ENCODE assay signal across 18 cellular contexts in the genomic region with DNA sequence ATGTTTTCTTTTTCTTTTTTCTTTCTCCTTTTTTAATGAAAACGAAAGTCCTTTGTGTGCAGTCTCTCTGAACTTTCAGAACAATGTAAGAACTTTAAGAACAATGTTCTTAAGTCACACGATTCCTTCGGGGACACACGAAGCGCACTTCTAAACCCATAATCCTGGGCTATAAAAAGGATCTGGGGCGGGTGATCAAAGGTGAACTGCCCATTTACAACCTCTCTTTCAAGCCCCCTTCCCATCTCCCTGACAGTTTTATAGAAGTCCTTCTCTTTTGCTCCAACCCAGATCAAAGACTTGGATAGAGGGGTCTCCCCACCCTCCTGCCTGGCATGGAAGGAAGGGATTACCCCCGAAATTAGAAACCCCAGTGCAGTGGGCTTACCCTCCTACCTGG.
A peak's percentile ranks its signal among the peaks of the same experiment; 100 is the strongest.
DNase-seq lines count a peak whose midpoint lies in the region; ATAC-seq and TF ChIP-seq lines count a peak whose summit lies in the region.
"Had no signal": no experiment of that assay in that cellular context is flagged by ENCODE, and none has a peak within 500 bp of the region (broad histone marks: within the 10 kb centered on the region; RNA-seq: fewer than 3 reads in every experiment).

No MANE protein-coding gene starts in this region.

- in situ Hi-C loops in KBM-7 (cut with MboI; ENCODE audit: low pct_unique_long_range_greater_than_20kb, low sequenced_read_pairs): no loop called here

- CTCF ChIA-PET in Caco-2 (lab: Charles Lee): no interaction called here
- CTCF ChIA-PET in naive thymus-derived CD4-positive, alpha-beta T cell (lab: Charles Lee): no interaction called here
- CTCF ChIA-PET in WTC11 (lab: Charles Lee): interaction anchor here (0.6 kb wide), 2 partner anchors 288 to 398 kb away, joined by 3 read pairs; no protein-coding TSS in a partner anchor

- H3K4me1 Mint-ChIP-seq in Caco-2 (ENCODE audit: low read depth, unreplicated experiment): peaks cover 40% of the 10 kb centered on the region
- peaks cover 30% of the 10 kb centered on the region for H3K4me1 Mint-ChIP-seq in activated naive CD8-positive, alpha-beta T cell treated with anti-CD3 and anti-CD28 coated beads for 36 hours
- H3K4me1 Mint-ChIP-seq in naive thymus-derived CD4-positive, alpha-beta T cell: peaks cover 10 to 52% (median 28%) of the 10 kb centered on the region in 7 donors
- peaks cover 10% of the 10 kb centered on the region; the same call in 1 of the 2 replicates for H3K4me1 Mint-ChIP-seq in WTC11

- no peak overlapping the region for H3K27ac ChIP-seq in BLaER1
- H3K27ac ChIP-seq in naive thymus-derived CD4-positive, alpha-beta T cell (ENCODE audit: low read depth, low read length): no peak overlapping the region
- H3K27ac ChIP-seq: tibial artery had no signal

- DNase-seq in Caco-2 (peak in 1 of 2 experiments; percentile 26), MG63 (no peak), KBM-7 (no peak), WTC11 (ENCODE audit: low spot score) (no peak)
- DNase-seq in activated naive CD8-positive, alpha-beta T cell treated with anti-CD3 and anti-CD28 coated beads for 36 hours: no peak
- DNase-seq in naive thymus-derived CD4-positive, alpha-beta T cell: no peak
- DNase-seq: activated gamma-delta T cell treated with Interleukin-2 at 50 U/mL for 16 hours, DMS53, hippocampal formation, kidney glomerular epithelial cell, mucosa of descending colon, NCI-H2029, NCI-H524, OCI-M1, SK-N-SH, tibial artery had no signal

- H3K27ac Mint-ChIP-seq in Caco-2 (ENCODE audit: unreplicated experiment): peak overlapping the region; percentile 54
- peak overlapping the region; percentile 87 for H3K27ac Mint-ChIP-seq in activated naive CD8-positive, alpha-beta T cell treated with anti-CD3 and anti-CD28 coated beads for 36 hours
- peak overlapping the region in 4 of 9 donors; percentile 32 to 91 (median 51) for H3K27ac Mint-ChIP-seq in naive thymus-derived CD4-positive, alpha-beta T cell
- H3K27ac Mint-ChIP-seq in WTC11: no peak overlapping the region

- peaks cover 4% of the 10 kb centered on the region for H3K36me3 Mint-ChIP-seq in Caco-2 (ENCODE audit: insufficient read depth, unreplicated experiment)
- H3K36me3 Mint-ChIP-seq in activated naive CD8-positive, alpha-beta T cell treated with anti-CD3 and anti-CD28 coated beads for 36 hours: no peaks in the 10 kb centered on the region
- H3K36me3 Mint-ChIP-seq in naive thymus-derived CD4-positive, alpha-beta T cell: peaks cover 0 to 7% (median 0%) of the 10 kb centered on the region in 5 donors
- no peaks in the 10 kb centered on the region for H3K36me3 Mint-ChIP-seq in WTC11

- no TSS peak for BruUV-seq in Caco-2 (replicated peaks; lab: Mats Ljungman, UMichigan)

- peaks cover 5% of the 10 kb centered on the region for H3K9me3 Mint-ChIP-seq in Caco-2 (ENCODE audit: unreplicated experiment)
- H3K9me3 Mint-ChIP-seq in activated naive CD8-positive, alpha-beta T cell treated with anti-CD3 and anti-CD28 coated beads for 36 hours: no peaks in the 10 kb centered on the region
- no peaks in the 10 kb centered on the region for H3K9me3 Mint-ChIP-seq in naive thymus-derived CD4-positive, alpha-beta T cell
- peaks cover 3% of the 10 kb centered on the region; the same call in 1 of the 2 replicates for H3K9me3 Mint-ChIP-seq in WTC11

- H3K27me3 Mint-ChIP-seq in Caco-2 (ENCODE audit: insufficient read depth, unreplicated experiment) (no peaks in the 10 kb centered on the region), WTC11 (ENCODE audit: low read depth) (no peaks in the 10 kb centered on the region)
- peaks cover 49% of the 10 kb centered on the region for H3K27me3 Mint-ChIP-seq in activated naive CD8-positive, alpha-beta T cell treated with anti-CD3 and anti-CD28 coated beads for 36 hours
- peaks cover 0 to 12% (median 5%) of the 10 kb centered on the region in 5 donors for H3K27me3 Mint-ChIP-seq in naive thymus-derived CD4-positive, alpha-beta T cell

- H3K4me2 ChIP-seq in BLaER1: peak overlapping the region; percentile 47
- H3K4me2 ChIP-seq: SK-N-SH had no signal

- H3K4me3 ChIP-seq in BLaER1 (no peak overlapping the region), Caco-2 (ENCODE audit: low read depth, low read length) (no peak overlapping the region), MG63 (no peak overlapping the region)
- H3K4me3 ChIP-seq in naive thymus-derived CD4-positive, alpha-beta T cell (ENCODE audit: low read length): no peak overlapping the region
- H3K4me3 ChIP-seq: mucosa of descending colon, skin epidermis, tibial artery had no signal

- intact Hi-C loops in Caco-2 (cut with micrococcal nuclease; ENCODE audit: unreplicated experiment): no loop called here
- intact Hi-C loops in naive thymus-derived CD4-positive, alpha-beta T cell (cut with micrococcal nuclease): no loop called here

- TF ChIP-seq CTCF in Caco-2 (IDR thresholded peaks at IDR 0.05; ENCODE audit: insufficient read depth in 1 of 2, low read depth in 1 of 2, low read length in 1 of 2, severe bottlenecking in 1 of 2, unreplicated experiment in 1 of 2): no peak
- no peak for TF ChIP-seq CTCF in WTC11 (IDR thresholded peaks at IDR 0.05)

- H3K4me1 ChIP-seq in BLaER1 (peaks cover 46% of the 10 kb centered on the region), Caco-2 (peaks cover 21% of the 10 kb centered on the region)
- peaks cover 0 to 7% of the 10 kb centered on the region in 2 donors for H3K4me1 ChIP-seq in naive thymus-derived CD4-positive, alpha-beta T cell (ENCODE audit: control insufficient read depth in 2 of 2, insufficient read depth in 2 of 2, low read length in 2 of 2)

- H3K36me3 ChIP-seq in BLaER1 (no peaks in the 10 kb centered on the region), Caco-2 (ENCODE audit: control insufficient read depth, insufficient read depth, low read length) (no peaks in the 10 kb centered on the region), MG63 (no peaks in the 10 kb centered on the region)
- no peaks in the 10 kb centered on the region for H3K36me3 ChIP-seq in naive thymus-derived CD4-positive, alpha-beta T cell (ENCODE audit: control insufficient read depth in 2 of 3, insufficient read depth in 3 of 3, low read length in 3 of 3)
- H3K36me3 ChIP-seq: tibial artery had no signal

- peak overlapping the region; percentile 66 for H3K4me3 Mint-ChIP-seq in Caco-2 (ENCODE audit: unreplicated experiment)
- H3K4me3 Mint-ChIP-seq in activated naive CD8-positive, alpha-beta T cell treated with anti-CD3 and anti-CD28 coated beads for 36 hours: peak overlapping the region; percentile 70
- peak overlapping the region in 9 of 10 donors; percentile 66 to 84 (median 72) for H3K4me3 Mint-ChIP-seq in naive thymus-derived CD4-positive, alpha-beta T cell
- no peak overlapping the region for H3K4me3 Mint-ChIP-seq in WTC11

- POLR2A ChIA-PET in Caco-2 (lab: Charles Lee) (no interaction called here), WTC11 (lab: Charles Lee) (no interaction called here)
- POLR2A ChIA-PET in naive thymus-derived CD4-positive, alpha-beta T cell (lab: Charles Lee): no interaction called here

- no peak overlapping the region for H3K9ac ChIP-seq in BLaER1
- H3K9ac ChIP-seq: SK-N-SH had no signal

- ATAC-seq in naive thymus-derived CD4-positive, alpha-beta T cell: no peak
- ATAC-seq in WTC11: no peak

- H3K9me3 ChIP-seq in BLaER1: no peaks in the 10 kb centered on the region
- H3K9me3 ChIP-seq in Caco-2: no peaks in the 10 kb centered on the region
- no peaks in the 10 kb centered on the region for H3K9me3 ChIP-seq in naive thymus-derived CD4-positive, alpha-beta T cell (ENCODE audit: control insufficient read depth in 2 of 3, low read length in 3 of 3)
- H3K9me3 ChIP-seq in MG63: no peaks in the 10 kb centered on the region; the same call in none of the 2 replicates
- H3K9me3 ChIP-seq: mucosa of descending colon, SK-N-SH, tibial artery had no signal

- H4K20me1 ChIP-seq in BLaER1: no peaks in the 10 kb centered on the region

- H3K27me3 ChIP-seq in BLaER1 (no peaks in the 10 kb centered on the region), Caco-2 (replicated peaks; ENCODE audit: control insufficient read depth, insufficient read depth, low read length) (no peaks in the 10 kb centered on the region), MG63 (no peaks in the 10 kb centered on the region)
- no peaks in the 10 kb centered on the region for H3K27me3 ChIP-seq in naive thymus-derived CD4-positive, alpha-beta T cell (ENCODE audit: control insufficient read depth in 2 of 2, insufficient read depth in 2 of 2, low read length in 2 of 2)
- H3K27me3 ChIP-seq: tibial artery had no signal

TF ChIP-seq in WTC11, 78 proteins besides CTCF, POLR2A, EP300 and RAD21 (continues in another document):
- TF ChIP-seq SMAD3 (CRISPR knock-in tag; IDR thresholded peaks at IDR 0.05; ENCODE audit: borderline replicate concordance) (no peak), PRRX2 (CRISPR knock-in tag; IDR thresholded peaks at IDR 0.05) (no peak), CREM (CRISPR knock-in tag; IDR thresholded peaks at IDR 0.05) (no peak), JUN (CRISPR knock-in tag; IDR thresholded peaks at IDR 0.05) (no peak), SOX15 (CRISPR knock-in tag; IDR thresholded peaks at IDR 0.05) (no peak), ZNF423 (CRISPR knock-in tag; IDR thresholded peaks at IDR 0.05) (no peak), CREB1 (CRISPR knock-in tag; IDR thresholded peaks at IDR 0.05) (no peak), MYBL2 (CRISPR knock-in tag; IDR thresholded peaks at IDR 0.05) (no peak), TP53 (CRISPR knock-in tag; IDR thresholded peaks at IDR 0.05) (no peak), ELF4 (CRISPR knock-in tag; IDR thresholded peaks at IDR 0.05; ENCODE audit: low read depth) (no peak)
- TF ChIP-seq, protein P1, sequence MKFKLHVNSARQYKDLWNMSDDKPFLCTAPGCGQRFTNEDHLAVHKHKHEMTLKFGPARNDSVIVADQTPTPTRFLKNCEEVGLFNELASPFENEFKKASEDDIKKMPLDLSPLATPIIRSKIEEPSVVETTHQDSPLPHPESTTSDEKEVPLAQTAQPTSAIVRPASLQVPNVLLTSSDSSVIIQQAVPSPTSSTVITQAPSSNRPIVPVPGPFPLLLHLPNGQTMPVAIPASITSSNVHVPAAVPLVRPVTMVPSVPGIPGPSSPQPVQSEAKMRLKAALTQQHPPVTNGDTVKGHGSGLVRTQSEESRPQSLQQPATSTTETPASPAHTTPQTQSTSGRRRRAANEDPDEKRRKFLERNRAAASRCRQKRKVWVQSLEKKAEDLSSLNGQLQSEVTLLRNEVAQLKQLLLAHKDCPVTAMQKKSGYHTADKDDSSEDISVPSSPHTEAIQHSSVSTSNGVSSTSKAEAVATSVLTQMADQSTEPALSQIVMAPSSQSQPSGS (CRISPR knock-in tag; IDR thresholded peaks at IDR 0.05; ENCODE audit: borderline replicate concordance, low read depth): no peak
